Comparison of ENCODE assay signal across 17 cellular contexts in the genomic region with DNA sequence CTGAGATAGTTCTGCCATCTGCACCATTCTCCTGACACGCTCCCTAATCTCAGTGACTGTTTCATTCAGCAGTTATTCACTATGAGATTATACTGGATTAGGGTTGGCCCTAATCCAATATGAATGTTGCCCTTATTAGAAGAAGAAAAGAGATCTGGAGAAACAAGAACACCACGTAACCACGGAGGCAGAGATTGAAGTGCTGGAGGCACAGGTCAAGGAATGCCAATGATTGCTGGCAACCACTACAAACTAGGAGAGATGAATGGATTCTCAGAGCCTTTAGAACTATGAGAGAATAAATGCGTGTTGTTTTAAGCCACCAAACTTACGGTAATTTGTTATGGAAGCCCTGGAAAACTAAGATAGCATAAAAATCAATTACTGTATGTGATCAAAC. TPM values are rescaled to one million over a fixed set of nuclear protein-coding genes. Genes with fewer than 3 reads are reported as not detected.
DNase-seq lines count a peak whose midpoint lies in the region; ATAC-seq and TF ChIP-seq lines count a peak whose summit lies in the region.
"Had no signal": no experiment of that assay in that cellular context is flagged by ENCODE, and none has a peak within 500 bp of the region (broad histone marks: within the 10 kb centered on the region; RNA-seq: fewer than 3 reads in every experiment).

No MANE protein-coding gene starts in this region.

- peaks cover 0 to 15% (median 0%) of the 10 kb centered on the region in 3 donors for H3K36me3 Mint-ChIP-seq in CD8-positive, alpha-beta memory T cell
- H3K36me3 Mint-ChIP-seq in activated B cell treated with CpG ODN at 0.5 μM for 24 hours (ENCODE audit: low read depth) = peaks cover 4% of the 10 kb centered on the region

- no peaks in the 10 kb centered on the region for H3K9me3 ChIP-seq in CD8-positive, alpha-beta memory T cell (ENCODE audit: low read length)
- H3K9me3 ChIP-seq in testis = no peaks in the 10 kb centered on the region
- H3K9me3 ChIP-seq: MG63 had no signal

- H3K9me3 Mint-ChIP-seq in CD8-positive, alpha-beta memory T cell = no peaks in the 10 kb centered on the region
- no peaks in the 10 kb centered on the region for H3K9me3 Mint-ChIP-seq in activated B cell treated with CpG ODN at 0.5 μM for 24 hours

- no peak overlapping the region for H3K27ac ChIP-seq in CD8-positive, alpha-beta memory T cell (ENCODE audit: low read depth, low read length)
- H3K27ac ChIP-seq in testis = peak overlapping the region; percentile 3 to 62
- H3K27ac ChIP-seq: C4-2B had no signal

- CTCF ChIA-PET in CD8-positive, alpha-beta memory T cell (lab: Charles Lee) = no interaction called here
- CTCF ChIA-PET in activated B cell treated with CpG ODN at 0.5 μM for 24 hours (lab: Charles Lee) = no interaction called here

- no peak for TF ChIP-seq CTCF in activated B cell treated with CpG ODN at 0.5 μM for 24 hours (IDR thresholded peaks at IDR 0.05)
- no peak for TF ChIP-seq CTCF in fibroblast of villous mesenchyme (IDR thresholded peaks at IDR 0.05; ENCODE audit: insufficient read depth, low read depth, low read length)
- no peak for TF ChIP-seq CTCF in testis (IDR thresholded peaks at IDR 0.05)

- H3K4me3 ChIP-seq in CD8-positive, alpha-beta memory T cell (ENCODE audit: low read length) = no peak overlapping the region
- no peak overlapping the region for H3K4me3 ChIP-seq in fibroblast of villous mesenchyme (ENCODE audit: low read depth, low read length)
- H3K4me3 ChIP-seq in testis = no peak overlapping the region
- H3K4me3 ChIP-seq in H7 (ENCODE audit: insufficient read depth, low read depth, low read length) = no peak overlapping the region
- H3K4me3 ChIP-seq: MG63 had no signal

- no peak for DNase-seq in CD8-positive, alpha-beta memory T cell
- DNase-seq in activated B cell treated with CpG ODN at 0.5 μM for 24 hours (no peak), fibroblast of villous mesenchyme (ENCODE audit: low read depth) (peak; percentile 39), testis (no peak), H7 (no peak), NCI-H2107 treated with DMSO at 0.1 percent for 48 hours (lab: John Stamatoyannopoulos, UW; ENCODE audit: unreplicated experiment) (no peak)
- DNase-seq: DMS53, GOT3, MG63, NCI-H1105, NCI-H1694 treated with DMSO at 0.1 percent for 48 hours, NCI-H446, NCI-H69, RPMI8226, SIG-M5 had no signal

- H3K4me1 Mint-ChIP-seq in CD8-positive, alpha-beta memory T cell = peaks cover 45 to 63% (median 55%) of the 10 kb centered on the region in 3 donors
- H3K4me1 Mint-ChIP-seq in activated B cell treated with CpG ODN at 0.5 μM for 24 hours = peaks cover 51% of the 10 kb centered on the region

- H3K27me3 ChIP-seq in CD8-positive, alpha-beta memory T cell (ENCODE audit: insufficient read depth, low read length, poor library complexity, severe bottlenecking) = no peaks in the 10 kb centered on the region
- H3K27me3 ChIP-seq in testis (no peaks in the 10 kb centered on the region), H7 (ENCODE audit: control insufficient read depth, insufficient read depth, low read length) (no peaks in the 10 kb centered on the region)
- H3K27me3 ChIP-seq: MG63 had no signal

- ATAC-seq in activated B cell treated with CpG ODN at 0.5 μM for 24 hours (ENCODE audit: low read depth) (no peak), HG03342 (IDR thresholded peaks at IDR 0.05; ENCODE audit: unreplicated experiment) (no peak)

- POLR2A ChIA-PET in CD8-positive, alpha-beta memory T cell (lab: Charles Lee) = no interaction called here
- POLR2A ChIA-PET in activated B cell treated with CpG ODN at 0.5 μM for 24 hours (lab: Charles Lee) = no interaction called here

- no peaks in the 10 kb centered on the region for H3K36me3 ChIP-seq in CD8-positive, alpha-beta memory T cell (ENCODE audit: insufficient read depth, low read length)
- H3K36me3 ChIP-seq in testis (ENCODE audit: low read depth, missing control alignments) (no peaks in the 10 kb centered on the region), H7 (replicated peaks; ENCODE audit: control insufficient read depth, insufficient read depth, low read length) (no peaks in the 10 kb centered on the region)
- H3K36me3 ChIP-seq: MG63 had no signal

- peak overlapping the region in 1 of 7 donors; percentile 4 for H3K4me3 Mint-ChIP-seq in CD8-positive, alpha-beta memory T cell
- peak overlapping the region; percentile 3 for H3K4me3 Mint-ChIP-seq in activated B cell treated with CpG ODN at 0.5 μM for 24 hours

- peaks cover 15% of the 10 kb centered on the region for H3K4me1 ChIP-seq in CD8-positive, alpha-beta memory T cell (ENCODE audit: insufficient read depth, low read length)
- H3K4me1 ChIP-seq in testis = peaks cover 46% of the 10 kb centered on the region

- TF ChIP-seq POLR2A in testis (IDR thresholded peaks at IDR 0.05) = no peak

- intact Hi-C loops in activated B cell treated with CpG ODN at 0.5 μM for 24 hours (cut with micrococcal nuclease) (no loop called here), testis (cut with DNase I; ENCODE audit: low total_unique reads) (no loop called here)

- 35 to 48% methylated on average over 5 of the region's 5 CpGs for WGBS in testis, 2 donors

- peak overlapping the region in 5 of 8 donors; percentile 18 to 98 (median 26) for H3K27ac Mint-ChIP-seq in CD8-positive, alpha-beta memory T cell
- H3K27ac Mint-ChIP-seq in activated B cell treated with CpG ODN at 0.5 μM for 24 hours = no peak overlapping the region

- H3K27me3 Mint-ChIP-seq in CD8-positive, alpha-beta memory T cell = peaks cover 0 to 1% of the 10 kb centered on the region in 2 donors
- H3K27me3 Mint-ChIP-seq in activated B cell treated with CpG ODN at 0.5 μM for 24 hours = no peaks in the 10 kb centered on the region

RNA-seq across cellular contexts. Expression of a gene that starts 7.3 kb away (rescaled TPM):
- 10 to 100 TPM; 22.3 to 24.9 TPM for total RNA-seq in CD8-positive, alpha-beta memory T cell
- 14.2 TPM for polyA plus RNA-seq in CD8-positive, alpha-beta memory T cell
- total RNA-seq in activated B cell treated with CpG ODN at 0.5 μM for 24 hours (17.1 and 20.6 TPM in 2 replicates), fibroblast of villous mesenchyme (26.8 and 32.5 TPM in 2 replicates), testis (10 to 100 TPM; 29.8 to 35.9 TPM)
- 8.6 TPM for polyA plus RNA-seq in testis (ENCODE audit: insufficient read depth, low read depth, low replicate concordance)
- total RNA-seq in H7 (2014; rRNA removed; shearing (Covaris generic)) = 24.4 and 40.8 TPM in 2 replicates

RNA-seq across cellular contexts. Expression of a gene that starts 7.4 kb away (rescaled TPM):
- total RNA-seq in CD8-positive, alpha-beta memory T cell = 10 to 100 TPM; 25.2 to 25.6 TPM
- 13.8 TPM for polyA plus RNA-seq in CD8-positive, alpha-beta memory T cell
- total RNA-seq in activated B cell treated with CpG ODN at 0.5 μM for 24 hours (29.3 and 33.8 TPM in 2 replicates), fibroblast of villous mesenchyme (17.4 and 19.4 TPM in 2 replicates), testis (10 to 100 TPM; 41.3 to 52.7 TPM)
- 20.9 TPM for polyA plus RNA-seq in testis (ENCODE audit: insufficient read depth, low read depth, low replicate concordance)
- total RNA-seq in H7 (2014; rRNA removed; shearing (Covaris generic)) = 35.5 and 42.2 TPM in 2 replicates
